Comparison of ENCODE assay signal across 4 cellular contexts in genomic region chr22:24065014-24065413, GRCh38. TPM values are rescaled to one million over a fixed set of nuclear protein-coding genes. Genes with fewer than 3 reads are reported as not detected.
"Had no signal": no experiment of that assay in that cellular context is flagged by ENCODE, and none has a peak within 500 bp of the region (broad histone marks: within the 10 kb centered on the region; RNA-seq: fewer than 3 reads in every experiment).

No MANE protein-coding gene starts in this region.

RNA-seq across cellular contexts. Expression of gene GSTT4, which starts 59.8 kb away (rescaled TPM):
- total RNA-seq: LHCN-M2, M059J, MCF 10A, NCI-H460 had no signal
